ENCODE assay signal across 8 cellular contexts in the genomic region with DNA sequence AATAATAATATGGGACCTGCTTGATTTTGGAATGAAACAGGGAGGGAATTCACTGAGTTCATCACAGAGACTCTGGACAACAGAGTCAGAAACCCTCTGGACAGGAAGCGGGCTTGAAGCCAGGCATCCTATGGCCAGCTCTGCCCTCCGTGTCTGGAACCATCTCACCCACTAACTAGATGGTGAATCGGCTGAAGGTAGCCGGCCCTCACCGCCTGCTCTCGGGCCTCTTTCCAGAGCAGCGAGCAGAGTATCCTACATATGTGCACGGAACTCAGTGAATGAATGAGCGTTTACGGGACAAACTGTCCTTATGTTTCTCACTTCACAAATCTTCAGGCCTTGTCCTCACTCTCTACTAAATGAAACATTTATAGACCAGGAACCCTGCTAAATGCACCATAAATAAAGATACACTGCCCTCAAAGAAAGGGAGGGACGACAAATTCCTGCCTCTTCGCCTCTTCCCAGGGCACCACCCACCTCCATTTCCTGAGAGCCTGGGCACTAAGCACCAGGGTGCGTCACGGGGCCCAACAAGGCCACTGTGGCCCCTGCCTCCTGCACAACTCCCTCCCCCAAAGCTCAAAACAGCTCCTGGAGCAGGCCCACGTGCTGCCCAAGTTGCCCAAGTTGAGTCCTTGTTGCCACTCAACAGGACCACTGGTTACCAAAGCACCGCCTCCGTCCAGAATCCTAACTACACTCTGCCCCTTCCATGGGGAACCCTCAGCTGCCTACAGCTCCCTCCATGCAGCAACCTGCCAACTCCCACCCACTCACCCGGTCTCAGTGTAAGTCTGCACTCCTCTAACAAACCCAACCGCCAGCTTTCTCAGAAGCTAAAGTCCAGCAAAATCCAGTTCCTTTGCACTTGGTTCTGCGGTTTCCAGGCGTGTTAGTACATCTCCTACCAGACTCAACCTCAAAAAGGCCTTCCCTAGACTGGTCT. TPM values are rescaled to one million over a fixed set of nuclear protein-coding genes. Genes with fewer than 3 reads are reported as not detected.
DNase-seq lines count a peak whose midpoint lies in the region; ATAC-seq and TF ChIP-seq lines count a peak whose summit lies in the region.

No MANE protein-coding gene starts in this region.

- DNase-seq in heart left ventricle (peak in 3 of 5 donors; percentile 25 to 58 (median 33)), left cardiac atrium (no peak), left lung (no peak), type B pancreatic cell (ENCODE audit: extremely low spot score, unreplicated experiment) (no peak), NCI-H774 (lab: John Stamatoyannopoulos, UW) (no peak)

- H3K27ac Mint-ChIP-seq in activated naive CD8-positive, alpha-beta T cell, result no peak overlapping the region
- peak overlapping the region; percentile 26 for H3K27ac Mint-ChIP-seq in type B pancreatic cell

- peak overlapping the region; percentile 82 for H3K4me3 Mint-ChIP-seq in activated naive CD8-positive, alpha-beta T cell
- peak overlapping the region; percentile 87 for H3K4me3 Mint-ChIP-seq in type B pancreatic cell

- ATAC-seq in heart left ventricle (peak; percentile 2 to 23 (median 12)), left cardiac atrium (no peak), left lung (no peak), HG03342 (IDR thresholded peaks at IDR 0.05; ENCODE audit: unreplicated experiment) (no peak), HG03520 (IDR thresholded peaks at IDR 0.05; ENCODE audit: unreplicated experiment) (no peak)

- WGBS in heart left ventricle, 4 donors, result 50 to 58% (median 57%) methylated on average over 21 of the region's 21 CpGs

- H3K4me3 ChIP-seq in heart left ventricle (peak overlapping the region; percentile 72 to 95 (median 84)), left lung (peak overlapping the region; percentile 59 to 78)

- H3K9me3 ChIP-seq in heart left ventricle (no peaks in the 10 kb centered on the region), left lung (no peaks in the 10 kb centered on the region)

- no peaks in the 10 kb centered on the region for H3K36me3 ChIP-seq in heart left ventricle
- no peaks in the 10 kb centered on the region for H3K36me3 ChIP-seq in left lung

- TF ChIP-seq POLR2A in heart left ventricle (IDR thresholded peaks at IDR 0.05), result no peak

- no peak for TF ChIP-seq CTCF in heart left ventricle (IDR thresholded peaks at IDR 0.05)
- TF ChIP-seq CTCF in left lung (IDR thresholded peaks at IDR 0.05), result no peak
- TF ChIP-seq CTCF in type B pancreatic cell (conservative IDR thresholded peaks at IDR 0.05), result no peak

- intact Hi-C loops in heart left ventricle (cut with DNase I) (loop anchor here in 9 of 10 donors (2.0 to 10.0 kb wide), 13 partner anchors 23 to 545 kb away; a partner anchor contains a TSS), left cardiac atrium (cut with DNase I) (loop anchor here (5.0 kb wide), 3 partner anchors 37 to 137 kb away; no protein-coding TSS in a partner anchor), left lung (cut with DNase I) (loop anchor here in 1 of 2 donors (10.0 kb wide), 1 partner anchor 115 kb away; no protein-coding TSS in a partner anchor)

- H3K27ac ChIP-seq in heart left ventricle (peak overlapping the region; percentile 11 to 97 (median 87)), left lung (no peak overlapping the region)

- H3K4me1 ChIP-seq in heart left ventricle (peaks cover 3 to 89% (median 67%) of the 10 kb centered on the region in 12 donors), left lung (peaks cover 8 to 56% of the 10 kb centered on the region in 2 donors)

- H3K27me3 Mint-ChIP-seq in activated naive CD8-positive, alpha-beta T cell, result peaks cover 7% of the 10 kb centered on the region
- H3K27me3 Mint-ChIP-seq in type B pancreatic cell, result peaks cover 21% of the 10 kb centered on the region

- H3K9me3 Mint-ChIP-seq in activated naive CD8-positive, alpha-beta T cell (ENCODE audit: low read depth), result no peaks in the 10 kb centered on the region
- no peaks in the 10 kb centered on the region for H3K9me3 Mint-ChIP-seq in type B pancreatic cell

- no peaks in the 10 kb centered on the region for H3K36me3 Mint-ChIP-seq in activated naive CD8-positive, alpha-beta T cell
- H3K36me3 Mint-ChIP-seq in type B pancreatic cell, result no peaks in the 10 kb centered on the region

- H3K27me3 ChIP-seq in heart left ventricle (no peaks in the 10 kb centered on the region), left lung (no peaks in the 10 kb centered on the region)

- peaks cover 25% of the 10 kb centered on the region for H3K4me1 Mint-ChIP-seq in activated naive CD8-positive, alpha-beta T cell (ENCODE audit: low read depth)
- H3K4me1 Mint-ChIP-seq in type B pancreatic cell (ENCODE audit: unreplicated experiment), result peaks cover 51% of the 10 kb centered on the region

RNA-seq across cellular contexts. Expression of a gene that starts 1.7 kb away (rescaled TPM):
- total RNA-seq in heart left ventricle, result 10 to 100 TPM; 36.9 to 61.7 (median 53.3) TPM
- polyA plus RNA-seq in heart left ventricle, result 10 to 100 TPM; 30.1 to 35.8 TPM
- 10 to 100 TPM; 33.4 to 41.2 TPM for total RNA-seq in left cardiac atrium
- 10 to 100 TPM; 11.7 to 22.1 TPM for total RNA-seq in left lung
- 16.1 and 20.1 TPM in 2 replicates for total RNA-seq in type B pancreatic cell (ENCODE audit: low replicate concordance)

Comparison
In these comparisons a context has a peak if more than half of its experiments do, and no peak if none do; other contexts are left out.
1. ATAC-seq: peak in heart left ventricle (4 of 4); none in left cardiac atrium (0 of 2), left lung (single experiment), HG03342 (single experiment) and HG03520 (single experiment).
2. DNase-seq: peak in heart left ventricle (3 of 5); none in left cardiac atrium (single experiment), left lung (0 of 2), type B pancreatic cell (single experiment) and NCI-H774 (single experiment).
3. H3K27ac ChIP-seq: peak in heart left ventricle (12 of 12); none in left lung (0 of 2).